ENCODE assay signal across 9 cellular contexts in genomic region chr3:171838218-171838720, GRCh38. TPM values are rescaled to one million over a fixed set of nuclear protein-coding genes. Genes with fewer than 3 reads are reported as not detected.
DNase-seq lines count a peak whose midpoint lies in the region; TF ChIP-seq lines count a peak whose summit lies in the region.
"Had no signal": no experiment of that assay in that cellular context is flagged by ENCODE, and none has a peak within 500 bp of the region (broad histone marks: within the 10 kb centered on the region; RNA-seq: fewer than 3 reads in every experiment).

No MANE protein-coding gene starts in this region.

- H3K36me3 Mint-ChIP-seq in type B pancreatic cell = no peaks in the 10 kb centered on the region

- no peak overlapping the region for H2AK5ac ChIP-seq in mesenchymal stem cell (ENCODE audit: low read length, severe bottlenecking)

- peak overlapping the region; percentile 63 for H3K4me2 ChIP-seq in mesenchymal stem cell (ENCODE audit: low read length, poor library complexity, severe bottlenecking)

- H4K91ac ChIP-seq in mesenchymal stem cell (ENCODE audit: low read length) = peak overlapping the region; percentile 7

- H3K9ac ChIP-seq in mesenchymal stem cell (ENCODE audit: low read length) = peak overlapping the region; percentile 84

- H3K27ac ChIP-seq in cingulate gyrus (ENCODE audit: low read depth, low read length) (peak overlapping the region; percentile 11), mesenchymal stem cell (ENCODE audit: low read length, poor library complexity, severe bottlenecking) (peak overlapping the region; percentile 80)
- H3K27ac ChIP-seq: HL-60 had no signal

- no peak overlapping the region for H2BK15ac ChIP-seq in mesenchymal stem cell (ENCODE audit: low read depth, poor library complexity, severe bottlenecking)

- no peaks in the 10 kb centered on the region for H3K36me3 ChIP-seq in mesenchymal stem cell (ENCODE audit: control insufficient read depth in 1 of 2, insufficient read depth in 2 of 2, low read depth in 1 of 2, low read length in 2 of 2)

- H3K27ac Mint-ChIP-seq in type B pancreatic cell = no peak overlapping the region

- no peak overlapping the region for H2BK12ac ChIP-seq in mesenchymal stem cell (ENCODE audit: low read length in 2 of 2)

- no peaks in the 10 kb centered on the region for H3K79me1 ChIP-seq in mesenchymal stem cell (replicated peaks; ENCODE audit: low read length, poor library complexity, severe bottlenecking)

- H3K4me1 Mint-ChIP-seq in type B pancreatic cell (ENCODE audit: unreplicated experiment) = peaks cover 30% of the 10 kb centered on the region

- H3K4me1 ChIP-seq in mesenchymal stem cell (ENCODE audit: control insufficient read depth, insufficient read depth, low read depth, low read length) = peaks cover 2% of the 10 kb centered on the region

- WGBS in mesenchymal stem cell = 21% methylated on average over 6 of the region's 6 CpGs

- H3K27me3 Mint-ChIP-seq in type B pancreatic cell = no peaks in the 10 kb centered on the region

- H3K4me3 Mint-ChIP-seq in type B pancreatic cell = peak overlapping the region; percentile 33

- no peak overlapping the region for H2AFZ ChIP-seq in mesenchymal stem cell (ENCODE audit: low read depth, low read length)

- peak overlapping the region; percentile 71 for H4K8ac ChIP-seq in mesenchymal stem cell (ENCODE audit: low read length)

- H3K4me3 ChIP-seq in mesenchymal stem cell (ENCODE audit: insufficient read depth in 1 of 2, low read depth in 1 of 2, low read length in 2 of 2) = peak overlapping the region in 1 of 2 experiments; percentile 64

- peak overlapping the region in 1 of 2 experiments; percentile 46 for H3K18ac ChIP-seq in mesenchymal stem cell (ENCODE audit: low read depth in 1 of 2, low read length in 2 of 2)

- H3K4ac ChIP-seq in mesenchymal stem cell (ENCODE audit: low read depth in 1 of 2, low read length in 2 of 2) = no peak overlapping the region

- H3K14ac ChIP-seq in mesenchymal stem cell (ENCODE audit: low read length in 2 of 2) = no peak overlapping the region

- H2BK120ac ChIP-seq in mesenchymal stem cell (ENCODE audit: low read depth, low read length) = peak overlapping the region; percentile 54

- TF ChIP-seq CTCF in type B pancreatic cell (conservative IDR thresholded peaks at IDR 0.05) = no peak

- no peaks in the 10 kb centered on the region for H3K9me3 ChIP-seq in mesenchymal stem cell (ENCODE audit: control insufficient read depth, low read length)

- DNase-seq in LHCN-M2 (ENCODE audit: low read depth) = peak; percentile 77
- DNase-seq in mesenchymal stem cell = peak; percentile 88
- no peak for DNase-seq in type B pancreatic cell (ENCODE audit: extremely low spot score, unreplicated experiment)
- DNase-seq in DMS53 (lab: John Stamatoyannopoulos, UW) = no peak
- DNase-seq in activated CD4-positive, alpha-beta T cell treated with anti-CD3 and anti-CD28 coated beads, Interleukin-2, amount 50 U/mL, for 1 hour = no peak
- DNase-seq in NCI-H526 (lab: John Stamatoyannopoulos, UW) = no peak
- DNase-seq in AML-193 (lab: John Stamatoyannopoulos, UW) = no peak

- H2BK5ac ChIP-seq in mesenchymal stem cell (ENCODE audit: low read depth, low read length, poor library complexity, severe bottlenecking) = no peak overlapping the region

- no peaks in the 10 kb centered on the region for H3K27me3 ChIP-seq in mesenchymal stem cell (ENCODE audit: control insufficient read depth in 1 of 2, insufficient read depth in 1 of 2, low read length in 2 of 2)

- no peaks in the 10 kb centered on the region for H3K9me3 Mint-ChIP-seq in type B pancreatic cell

- H3K23ac ChIP-seq in mesenchymal stem cell (ENCODE audit: low read length in 2 of 2) = no peak overlapping the region

RNA-seq across cellular contexts. Expression of gene TMEM212, which starts 4.9 kb away (rescaled TPM):
- total RNA-seq in LHCN-M2 (2014; rRNA removed) (not detected in 2 replicates), type B pancreatic cell (ENCODE audit: low replicate concordance) (not detected in 2 replicates)
- not detected for polyA plus RNA-seq in LHCN-M2 (2012)
- 0.06 TPM for polyA plus RNA-seq in mesenchymal stem cell (2013, experiment 1 of 2)
- not detected for polyA plus RNA-seq in mesenchymal stem cell (2013, experiment 2 of 2)

RNA-seq across cellular contexts. Expression of gene PLD1, which starts 28.0 kb away (rescaled TPM):
- 1.1 and 1.5 TPM in 2 replicates for total RNA-seq in LHCN-M2 (2014; rRNA removed)
- 1.1 TPM for polyA plus RNA-seq in LHCN-M2 (2012)
- 18.9 TPM for polyA plus RNA-seq in mesenchymal stem cell (2013, experiment 1 of 2)
- polyA plus RNA-seq in mesenchymal stem cell (2013, experiment 2 of 2) = 18.3 TPM
- total RNA-seq in type B pancreatic cell (ENCODE audit: low replicate concordance) = 33.3 and 44.6 TPM in 2 replicates

Comparison
In these comparisons a context has a peak if more than half of its experiments do, and no peak if none do; other contexts are left out.
1. DNase-seq: peak in LHCN-M2 (single experiment) and mesenchymal stem cell (single experiment); none in type B pancreatic cell (single experiment), DMS53 (single experiment), activated CD4-positive, alpha-beta T cell treated with anti-CD3 and anti-CD28 coated beads, Interleukin-2, amount 50 U/mL, for 1 hour (single experiment), NCI-H526 (0 of 2) and AML-193 (0 of 2).
2. RNA of gene PLD1, which starts 28.0 kb away (total RNA-seq): 33.3 to 44.6 TPM in type B pancreatic cell; 1.1 to 1.5 TPM in LHCN-M2; every median in the first group is over 10 times any median in the second.